In genomic region chr1:44733365-44733764, GRCh38 we compare ENCODE assay signal across 15 cellular contexts. TPM values are rescaled to one million over a fixed set of nuclear protein-coding genes. Genes with fewer than 3 reads are reported as not detected.
DNase-seq lines count a peak whose midpoint lies in the region; FAIRE-seq and TF ChIP-seq lines count a peak whose summit lies in the region.
"Had no signal": no experiment of that assay in that cellular context is flagged by ENCODE, and none has a peak within 500 bp of the region (broad histone marks: within the 10 kb centered on the region; RNA-seq: fewer than 3 reads in every experiment).

No MANE protein-coding gene starts in this region.

- no peak for TF ChIP-seq CTCF in spleen (IDR thresholded peaks at IDR 0.05 in 8 of 11, conservative IDR thresholded peaks at IDR 0.05 in 3 of 11)

- peak; percentile 48 for DNase-seq in DMS 273 (lab: John Stamatoyannopoulos, UW; ENCODE audit: unreplicated experiment)
- no peak for DNase-seq in DMS 273 treated with DMSO at 0.1 percent for 48 hours (lab: John Stamatoyannopoulos, UW)
- peak; percentile 49 for DNase-seq in RKO (ENCODE audit: low spot score)
- peak; percentile 84 for DNase-seq in fibroblast of gingiva (ENCODE audit: low read depth)
- no peak for DNase-seq in spleen
- DNase-seq in stimulated activated CD8-positive, alpha-beta memory T cell treated with anti-CD3 and anti-CD28 coated beads, Interleukin-4, amount 100 ng/mL, for 48 hours = no peak
- no peak for DNase-seq in small intestine
- DNase-seq in stimulated activated naive CD4-positive, alpha-beta T cell (lab: John Stamatoyannopoulos, UW) = no peak
- DNase-seq: activated CD4-positive, alpha-beta T cell treated with anti-CD3 and anti-CD28 coated beads, Interleukin-2, amount 10 ng/mL, durations not matched to agents 7 days and 5 days; activated gamma-delta T cell treated with Interleukin-2 at 50 U/mL for 16 hours; effector CD8-positive, alpha-beta T cell; NCI-H524 had no signal

- H3K4me1 ChIP-seq in spleen (peaks cover 14 to 40% (median 27%) of the 10 kb centered on the region in 6 donors), small intestine (ENCODE audit: control insufficient read depth in 2 of 2, insufficient read depth in 1 of 2, low read depth in 1 of 2, low read length in 1 of 2) (no peaks in the 10 kb centered on the region)

- H3K9me3 ChIP-seq in spleen (no peaks in the 10 kb centered on the region), small intestine (ENCODE audit: control insufficient read depth, low read depth) (no peaks in the 10 kb centered on the region)

- no peak for FAIRE-seq in small intestine (lab: Jason Lieb, UNC)
- FAIRE-seq: A204.1, G401.6 had no signal

- H3K4me3 ChIP-seq in spleen (no peak overlapping the region), small intestine (ENCODE audit: low read depth in 1 of 2, low read length in 2 of 2) (no peak overlapping the region)
- H3K4me3 ChIP-seq: smooth muscle cell had no signal

- H3K27ac ChIP-seq in spleen = peak overlapping the region in 6 of 8 donors; percentile 16 to 93 (median 32)
- no peak overlapping the region for H3K27ac ChIP-seq in small intestine (ENCODE audit: low read depth in 1 of 2, low read length in 1 of 2)

- H3K36me3 ChIP-seq in spleen = no peaks in the 10 kb centered on the region
- no peaks in the 10 kb centered on the region for H3K36me3 ChIP-seq in small intestine (ENCODE audit: control insufficient read depth in 2 of 2, insufficient read depth in 2 of 2, low read length in 2 of 2)

- no peak for TF ChIP-seq POLR2A in spleen (IDR thresholded peaks at IDR 0.05)

- H3K27me3 ChIP-seq in spleen (replicated peaks in 1 of 7) (no peaks in the 10 kb centered on the region), small intestine (ENCODE audit: control insufficient read depth in 2 of 2, insufficient read depth in 2 of 2, low read length in 2 of 2) (no peaks in the 10 kb centered on the region)

- intact Hi-C loops in spleen (cut with DNase I; ENCODE audit: low total_unique reads) = loop anchor here (10.0 kb wide), 1 partner anchor 51 kb away; the partner anchor contains the start of gene BEST4

- 40 to 66% (median 63%) methylated on average over 1 of the region's 1 CpG for WGBS in spleen, 5 donors
- 56 to 83% (median 62%) methylated on average over 1 of the region's 1 CpG for WGBS in small intestine, 3 donors

RNA-seq across cellular contexts. Expression of gene RNU5D-1, which starts 2.4 kb away (rescaled TPM):
- total RNA-seq in spleen = not detected
- polyA plus RNA-seq in spleen = not detected
- polyA plus RNA-seq in small intestine = not detected
- total RNA-seq: activated CD4-positive, alpha-beta T cell treated with anti-CD3 and anti-CD28 coated beads, Interleukin-2, amount 10 ng/mL, durations not matched to agents 7 days and 5 days; smooth muscle cell had no signal
- polyA plus RNA-seq: smooth muscle cell had no signal

RNA-seq across cellular contexts. Expression of gene KIF2C, which starts 6.3 kb away (rescaled TPM):
- 1 to 10 TPM; 1.6 to 6.6 (median 5.0) TPM for total RNA-seq in spleen
- 1 to 10 TPM; 1.4 to 7.6 (median 2.9) TPM for polyA plus RNA-seq in spleen
- 10 to 100 TPM in 1 of 3 donors, 1 to 10 TPM in 2; 1.1 to 17.7 (median 1.3) TPM for polyA plus RNA-seq in small intestine

RNA-seq across cellular contexts. Expression of gene RPS8, which starts 42.0 kb away (rescaled TPM):
- total RNA-seq in spleen = 1,000 to 10,000 TPM; 1,626 to 2,405 (median 2,159) TPM
- polyA plus RNA-seq in spleen (1,000 to 10,000 TPM; 4,436 to 6,194 (median 5,972) TPM), small intestine (1,000 to 10,000 TPM; 1,153 to 3,026 (median 2,124) TPM)

RNA-seq across cellular contexts. Expression of gene BEST4, which starts 54.6 kb away (rescaled TPM):
- under 1 TPM in 4 of 7 donors, not detected in 3; 0.16 to 0.61 (median 0.30) TPM for total RNA-seq in spleen
- polyA plus RNA-seq in spleen = under 1 TPM; 0.32 to 0.89 (median 0.80) TPM
- polyA plus RNA-seq in small intestine = 10 to 100 TPM in 1 of 3 donors, 1 to 10 TPM in 2; 7.4 to 20.5 (median 9.0) TPM

RNA-seq across cellular contexts. Expression of gene ARMH1, which starts 58.9 kb away (rescaled TPM):
- 10 to 100 TPM; 12.2 to 24.7 (median 16.2) TPM for total RNA-seq in spleen
- polyA plus RNA-seq in spleen (10 to 100 TPM; 43.9 to 86.0 (median 77.4) TPM), small intestine (1 to 10 TPM; 2.7 to 6.5 (median 4.2) TPM)

Comparison
In these comparisons a context has a peak if more than half of its experiments do, and no peak if none do; other contexts are left out.
1. DNase-seq: peak in DMS 273 (single experiment), RKO (single experiment) and fibroblast of gingiva (single experiment); none in DMS 273 treated with DMSO at 0.1 percent for 48 hours (single experiment), spleen (single experiment), stimulated activated CD8-positive, alpha-beta memory T cell treated with anti-CD3 and anti-CD28 coated beads, Interleukin-4, amount 100 ng/mL, for 48 hours (single experiment), small intestine (single experiment) and stimulated activated naive CD4-positive, alpha-beta T cell (0 of 6).
2. H3K27ac ChIP-seq: peak in spleen (6 of 8); none in small intestine (0 of 2).